In the genomic region with DNA sequence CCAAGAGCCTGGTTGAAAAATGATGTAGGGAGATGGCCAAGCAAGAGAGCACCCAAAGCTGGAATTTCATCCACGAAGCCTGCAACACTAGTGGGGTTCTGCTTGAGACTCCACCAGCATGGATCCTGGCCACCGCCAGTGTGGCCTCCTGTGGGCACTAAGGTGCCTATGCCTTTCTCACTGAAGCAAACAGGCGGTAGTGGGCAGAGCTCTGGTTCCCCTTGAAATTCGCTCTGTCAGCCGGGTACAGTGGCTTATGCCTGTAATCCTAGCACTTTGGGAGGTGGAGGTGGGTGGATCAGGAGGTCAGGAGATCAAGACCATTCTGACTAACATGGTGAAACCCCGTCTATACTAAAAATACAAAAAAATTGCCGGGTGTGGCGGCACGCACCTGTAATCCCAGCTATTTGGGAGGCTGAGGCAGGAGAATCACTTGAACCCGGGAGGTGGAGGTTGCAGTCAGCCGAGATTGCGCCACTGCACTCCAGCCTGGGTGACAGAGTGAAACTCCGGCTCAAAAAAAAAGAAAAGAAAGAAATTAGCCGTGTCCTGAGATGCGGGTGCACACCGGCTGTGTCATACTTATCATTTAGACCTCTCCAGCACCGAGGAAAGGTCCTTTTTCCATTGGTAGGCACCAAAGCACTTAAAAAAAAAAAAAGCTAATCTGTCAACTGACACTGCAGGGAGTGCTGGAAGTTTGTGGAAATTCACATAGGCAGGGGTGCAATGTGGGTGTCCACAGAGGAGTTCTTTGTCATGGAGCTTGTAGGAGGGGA, we compare ENCODE assay signal across 12 cellular contexts. TPM values are rescaled to one million over a fixed set of nuclear protein-coding genes. Genes with fewer than 3 reads are reported as not detected.
DNase-seq lines count a peak whose midpoint lies in the region; ATAC-seq, FAIRE-seq and TF ChIP-seq lines count a peak whose summit lies in the region.
"Had no signal": no experiment of that assay in that cellular context is flagged by ENCODE, and none has a peak within 500 bp of the region (broad histone marks: within the 10 kb centered on the region; RNA-seq: fewer than 3 reads in every experiment).

No MANE protein-coding gene starts in this region.

- peaks cover 0 to 28% (median 12%) of the 10 kb centered on the region in 9 donors for H3K36me3 ChIP-seq in heart left ventricle
- H3K36me3 ChIP-seq in kidney (ENCODE audit: control insufficient read depth in 1 of 2, insufficient read depth in 2 of 2, low read length in 2 of 2), result no peaks in the 10 kb centered on the region
- H3K36me3 ChIP-seq in thymus (ENCODE audit: control insufficient read depth, insufficient read depth), result peaks cover 3% of the 10 kb centered on the region
- H3K36me3 ChIP-seq in osteoblast (ENCODE audit: insufficient read depth, low read length), result peaks cover 6% of the 10 kb centered on the region
- peaks cover 6% of the 10 kb centered on the region; the same call in 1 of the 2 replicates for H3K36me3 ChIP-seq in BE2C

- FAIRE-seq in kidney (lab: Jason Lieb, UNC), result no peak

- peaks cover 33% of the 10 kb centered on the region for H4K20me1 ChIP-seq in osteoblast (ENCODE audit: insufficient read depth, low read length)

- H3K36me3 Mint-ChIP-seq in activated B cell treated with CpG ODN at 0.5 μM for 24 hours (ENCODE audit: low read depth), result peaks cover 36% of the 10 kb centered on the region

- no peak overlapping the region for H3K9ac ChIP-seq in kidney (ENCODE audit: low read length in 2 of 2)
- H3K9ac ChIP-seq: parathyroid adenoma had no signal

- H3K9me3 Mint-ChIP-seq in activated B cell treated with CpG ODN at 0.5 μM for 24 hours, result peaks cover 5% of the 10 kb centered on the region

- H3K27ac Mint-ChIP-seq in activated B cell treated with CpG ODN at 0.5 μM for 24 hours, result peak overlapping the region; percentile 84

- H3K4me3 ChIP-seq in heart left ventricle, result peak overlapping the region in 8 of 12 donors; percentile 9 to 62 (median 35)
- H3K4me3 ChIP-seq in kidney (ENCODE audit: low read length in 2 of 2), result peak overlapping the region; percentile 0 to 8
- peak overlapping the region; percentile 91 for H3K4me3 ChIP-seq in thymus (ENCODE audit: low read length)
- no peak overlapping the region for H3K4me3 ChIP-seq in osteoblast (ENCODE audit: insufficient read depth, low read length)
- H3K4me3 ChIP-seq in BE2C (ENCODE audit: low read depth, low read length), result no peak overlapping the region

- POLR2A ChIA-PET in activated B cell treated with CpG ODN at 0.5 μM for 24 hours (lab: Charles Lee), result interaction anchor here (0.6 to 6.1 kb wide), 17 partner anchors 11 to 740 kb away, joined by 3 to 129 read pairs (median 6); partner anchors contain the start of genes CCM2, MYO1G, PURB and TBRG4

- H2AFZ ChIP-seq in osteoblast (ENCODE audit: low read length), result no peak overlapping the region
- H2AFZ ChIP-seq: parathyroid adenoma had no signal

- peaks cover 81% of the 10 kb centered on the region for H3K4me1 Mint-ChIP-seq in activated B cell treated with CpG ODN at 0.5 μM for 24 hours

- no peaks in the 10 kb centered on the region for H3K27me3 Mint-ChIP-seq in activated B cell treated with CpG ODN at 0.5 μM for 24 hours

- ATAC-seq in heart left ventricle (no peak), Right ventricle myocardium inferior (no peak), activated B cell treated with CpG ODN at 0.5 μM for 24 hours (ENCODE audit: low read depth) (peak; percentile 16)

- WGBS in heart left ventricle, 4 donors, result 80 to 93% (median 82%) methylated on average over 17 of the region's 17 CpGs
- 25% methylated on average over 17 of the region's 17 CpGs for WGBS in thymus

- DNase-seq in heart left ventricle (no peak), Right ventricle myocardium inferior (ENCODE audit: missing footprints) (no peak), activated B cell treated with CpG ODN at 0.5 μM for 24 hours (no peak), kidney (no peak), osteoblast (ENCODE audit: insufficient read length, low spot score, missing footprints) (no peak), BE2C (no peak), NCI-H1436 (lab: John Stamatoyannopoulos, UW) (no peak)
- DNase-seq: effector CD4-positive, alpha-beta T cell; H7; NCI-H2081 had no signal

- H3K4me1 ChIP-seq in heart left ventricle, result peaks cover 0 to 58% (median 2%) of the 10 kb centered on the region in 12 donors
- no peaks in the 10 kb centered on the region for H3K4me1 ChIP-seq in kidney (ENCODE audit: control insufficient read depth in 1 of 2, insufficient read depth in 1 of 2, low read depth in 1 of 2, low read length in 2 of 2)
- H3K4me1 ChIP-seq in thymus (ENCODE audit: control insufficient read depth, insufficient read depth, low read length), result peaks cover 23% of the 10 kb centered on the region
- H3K4me1 ChIP-seq in osteoblast (ENCODE audit: insufficient read depth, low read length), result peaks cover 20% of the 10 kb centered on the region
- H3K4me1 ChIP-seq in BE2C, result no peaks in the 10 kb centered on the region
- H3K4me1 ChIP-seq: parathyroid adenoma had no signal

- H3K9me3 ChIP-seq in heart left ventricle (peaks cover 0 to 10% (median 0%) of the 10 kb centered on the region in 12 donors), kidney (ENCODE audit: control insufficient read depth in 1 of 2, low read length in 2 of 2) (no peaks in the 10 kb centered on the region), thymus (ENCODE audit: control insufficient read depth) (no peaks in the 10 kb centered on the region), osteoblast (ENCODE audit: low read depth, low read length) (no peaks in the 10 kb centered on the region), BE2C (no peaks in the 10 kb centered on the region)

- no peaks in the 10 kb centered on the region for H3K27me3 ChIP-seq in heart left ventricle
- no peaks in the 10 kb centered on the region for H3K27me3 ChIP-seq in thymus (ENCODE audit: control insufficient read depth, insufficient read depth)
- no peaks in the 10 kb centered on the region for H3K27me3 ChIP-seq in osteoblast (ENCODE audit: insufficient read depth, low read length)
- H3K27me3 ChIP-seq in BE2C, result no peaks in the 10 kb centered on the region

- TF ChIP-seq CTCF in heart left ventricle (IDR thresholded peaks at IDR 0.05) (no peak), activated B cell treated with CpG ODN at 0.5 μM for 24 hours (IDR thresholded peaks at IDR 0.05) (no peak), kidney (IDR thresholded peaks at IDR 0.05; ENCODE audit: borderline replicate concordance, extremely low read depth, insufficient read depth) (no peak), osteoblast (IDR thresholded peaks at IDR 0.05; ENCODE audit: extremely low read depth, low read depth, low read length) (no peak), BE2C (IDR thresholded peaks at IDR 0.05; ENCODE audit: low read depth, low read length) (no peak)

- peaks cover 69% of the 10 kb centered on the region for H3K79me2 ChIP-seq in osteoblast (ENCODE audit: insufficient read depth, low read length)

- intact Hi-C loops in heart left ventricle (cut with DNase I) (no loop called here), Right ventricle myocardium inferior (cut with DNase I) (no loop called here), activated B cell treated with CpG ODN at 0.5 μM for 24 hours (cut with micrococcal nuclease) (loop anchor here (2.0 kb wide), 1 partner anchor 14 kb away; no protein-coding TSS in a partner anchor), kidney (cut with DNase I) (no loop called here)

- no peak overlapping the region for H3K4me2 ChIP-seq in osteoblast (ENCODE audit: insufficient read depth, low read length)

- peak overlapping the region; percentile 83 for H3K4me3 Mint-ChIP-seq in activated B cell treated with CpG ODN at 0.5 μM for 24 hours

- no peak for TF ChIP-seq POLR2A in heart left ventricle (IDR thresholded peaks at IDR 0.05)

- CTCF ChIA-PET in activated B cell treated with CpG ODN at 0.5 μM for 24 hours (lab: Charles Lee), result interaction anchor here (1.3 to 3.4 kb wide), 5 partner anchors 22 to 107 kb away, joined by 3 to 22 read pairs (median 9); partner anchors contain the start of gene CCM2

- H3K27ac ChIP-seq in heart left ventricle (peak overlapping the region in 3 of 12 donors; percentile 24 to 92 (median 42)), kidney (ENCODE audit: low read depth in 2 of 2, low read length in 2 of 2) (no peak overlapping the region), thymus (ENCODE audit: low read depth) (peak overlapping the region; percentile 99), osteoblast (ENCODE audit: low read depth, low read length) (no peak overlapping the region)
- H3K27ac ChIP-seq: parathyroid adenoma had no signal

RNA-seq across cellular contexts. Expression of gene CCM2, which starts 28.3 kb away (rescaled TPM):
- 10 to 100 TPM; 24.7 to 53.1 (median 27.8) TPM for total RNA-seq in heart left ventricle
- 10 to 100 TPM; 36.0 to 68.2 TPM for polyA plus RNA-seq in heart left ventricle
- total RNA-seq in Right ventricle myocardium inferior, result 38.7 TPM
- 83.8 and 89.0 TPM in 2 replicates for total RNA-seq in activated B cell treated with CpG ODN at 0.5 μM for 24 hours
- 35.0 TPM for total RNA-seq in kidney
- polyA plus RNA-seq in kidney (ENCODE audit: insufficient read depth, low read depth, low replicate concordance), result 37.8 TPM
- 114 TPM for polyA plus RNA-seq in thymus
- 41.8 and 42.3 TPM in 2 replicates for total RNA-seq in osteoblast
- 42.7 TPM for polyA plus RNA-seq in BE2C (2012; ENCODE audit: insufficient read depth, insufficient read length, low read depth)

RNA-seq across cellular contexts. Expression of gene MYO1G, which starts 49.5 kb away (rescaled TPM):
- total RNA-seq in heart left ventricle (10 to 100 TPM in 1 of 9 donors, 1 to 10 TPM in 3, under 1 TPM in 5; 0.13 to 19.0 (median 0.79) TPM), Right ventricle myocardium inferior (1.9 TPM), activated B cell treated with CpG ODN at 0.5 μM for 24 hours (143 and 154 TPM in 2 replicates), kidney (14.3 TPM), osteoblast (0.29 and 0.36 TPM in 2 replicates)
- polyA plus RNA-seq in heart left ventricle (1 to 10 TPM in 1 of 2 donors, under 1 TPM in 1; 0.65 to 1.4 TPM), kidney (ENCODE audit: insufficient read depth, low read depth, low replicate concordance) (0.60 TPM), thymus (56.2 TPM)
- polyA plus RNA-seq in BE2C (2012; ENCODE audit: insufficient read depth, insufficient read length, low read depth), result not detected
- total RNA-seq: H7 had no signal

Comparison
In these comparisons a context has a peak if more than half of its experiments do, and no peak if none do; other contexts are left out.
1. H3K4me3 ChIP-seq: peak in heart left ventricle (8 of 12), kidney (2 of 2) and thymus (single experiment); none in osteoblast (single experiment) and BE2C (single experiment).